In genomic region chr11:69017951-69018350, GRCh38 we compare ENCODE assay signal across 34 cellular contexts. TPM values are rescaled to one million over a fixed set of nuclear protein-coding genes. Genes with fewer than 3 reads are reported as not detected.
"Had no signal": no experiment of that assay in that cellular context is flagged by ENCODE, and none has a peak within 500 bp of the region (broad histone marks: within the 10 kb centered on the region; RNA-seq: fewer than 3 reads in every experiment).

No MANE protein-coding gene starts in this region.

- H3K4me3 ChIP-seq: left ventricle myocardium inferior, psoas muscle, smooth muscle cell, upper lobe of right lung had no signal

- DNase-seq: activated CD4-positive, alpha-beta memory T cell treated with anti-CD3 and anti-CD28 coated beads for 36 hours; activated CD4-positive, alpha-beta T cell treated with anti-CD3 and anti-CD28 coated beads for 48 hours; activated CD8-positive, alpha-beta memory T cell treated with anti-CD3 and anti-CD28 coated beads, Interleukin-2, amount 50 U/mL, for 4 hours; activated effector memory CD4-positive, alpha-beta T cell treated with anti-CD3 and anti-CD28 coated beads, Interleukin-2, amount 50 U/mL, for 16 hours; activated naive CD4-positive, alpha-beta T cell treated with anti-CD3 and anti-CD28 coated beads, Interleukin-2, amount 10 ng/mL, durations not matched to agents 7 days and 5 days; activated naive CD8-positive, alpha-beta T cell treated with anti-CD3 and anti-CD28 coated beads, Interleukin-2, amount 10 ng/mL, durations not matched to agents 7 days and 5 days; activated T-cell treated with anti-CD3 and anti-CD28 coated beads, Interleukin-2, amount 50 U/mL, for 1 hour; brain microvascular endothelial cell; caudate nucleus; cortex of kidney; foreskin keratinocyte; left ventricle myocardium inferior; naive B cell; nephron progenitor cell; nucleus accumbens; psoas muscle; stimulated activated CD4-positive, alpha-beta T cell treated with anti-CD3 and anti-CD28 coated beads, Interleukin-15, amount 100 ng/mL, for 24 hours; stimulated activated CD4-positive, alpha-beta T cell treated with anti-CD3 and anti-CD28 coated beads, Interleukin-2, amount 100 ng/mL, for 24 hours; stimulated activated naive CD4-positive, alpha-beta T cell treated with Interleukin-2 at 50 U/mL for 16 hours; T-helper 9 cell; upper lobe of right lung had no signal

- H3K27ac ChIP-seq: brain microvascular endothelial cell, foreskin keratinocyte, left ventricle myocardium inferior, parathyroid adenoma, psoas muscle, upper lobe of right lung, VCaP had no signal

- H3K4me1 ChIP-seq: foreskin keratinocyte, parathyroid adenoma had no signal

- ATAC-seq: foreskin keratinocyte, psoas muscle, upper lobe of right lung had no signal

- H3K9me3 ChIP-seq: left ventricle myocardium inferior, psoas muscle, upper lobe of right lung had no signal

- H3K27me3 ChIP-seq: brain microvascular endothelial cell had no signal

- H3K36me3 ChIP-seq: brain microvascular endothelial cell, left ventricle myocardium inferior, upper lobe of right lung had no signal

RNA-seq across cellular contexts. Expression of gene MRGPRF, which starts 4.9 kb away (rescaled TPM):
- total RNA-seq: activated CD4-positive, alpha-beta memory T cell treated with anti-CD3 and anti-CD28 coated beads for 36 hours; activated CD8-positive, alpha-beta memory T cell treated with anti-CD3 and anti-CD28 coated beads for 36 hours; activated naive CD8-positive, alpha-beta T cell treated with anti-CD3 and anti-CD28 coated beads, Interleukin-2, amount 10 ng/mL, durations not matched to agents 7 days and 5 days; activated T-helper 1 cell treated with anti-CD3 and anti-CD28 coated beads, Interleukin-12 subunit alpha, Interleukin-12 subunit beta, Interleukin-2, Interleukin-4 antibody, amounts not matched to agents 30 ng/mL and 10 ng/mL and 1 ng/mL, durations not matched to agents 14 hours and 24 hours and 36 hours; endothelial cell of umbilical vein; glomerular endothelial cell had no signal
- polyA plus RNA-seq: endothelial cell of umbilical vein had no signal

RNA-seq across cellular contexts. Expression of gene MRGPRD, which starts 37.2 kb away (rescaled TPM):
- total RNA-seq: activated CD4-positive, alpha-beta memory T cell treated with anti-CD3 and anti-CD28 coated beads for 36 hours; activated CD8-positive, alpha-beta memory T cell treated with anti-CD3 and anti-CD28 coated beads for 36 hours; activated naive CD8-positive, alpha-beta T cell treated with anti-CD3 and anti-CD28 coated beads, Interleukin-2, amount 10 ng/mL, durations not matched to agents 7 days and 5 days; activated T-helper 1 cell treated with anti-CD3 and anti-CD28 coated beads, Interleukin-12 subunit alpha, Interleukin-12 subunit beta, Interleukin-2, Interleukin-4 antibody, amounts not matched to agents 30 ng/mL and 10 ng/mL and 1 ng/mL, durations not matched to agents 14 hours and 24 hours and 36 hours; astrocyte; chondrocyte; endothelial cell of umbilical vein; foreskin keratinocyte; glomerular endothelial cell; left ventricle myocardium inferior; lung microvascular endothelial cell; mucosa of gallbladder; psoas muscle; smooth muscle cell; subcutaneous adipose tissue; upper lobe of right lung had no signal
- polyA plus RNA-seq: endothelial cell of umbilical vein, esophagus, foreskin keratinocyte, psoas muscle, smooth muscle cell had no signal
